ENCODE assay signal across 31 cellular contexts in genomic region chr2:99845291-99845690, GRCh38.
"Had no signal": no experiment of that assay in that cellular context is flagged by ENCODE, and none has a peak within 500 bp of the region (broad histone marks: within the 10 kb centered on the region; RNA-seq: fewer than 3 reads in every experiment).

No MANE protein-coding gene starts in this region.

- DNase-seq: activated B cell treated with CpG ODN at 0.5 μM for 24 hours; activated CD4-positive, alpha-beta memory T cell treated with anti-CD3 and anti-CD28 coated beads, Interleukin-2, amount 10 ng/mL, durations not matched to agents 7 days and 5 days; activated CD4-positive, alpha-beta T cell treated with anti-CD3 and anti-CD28 coated beads for 48 hours; activated CD4-positive, CD25-positive, alpha-beta regulatory T cell treated with anti-CD3 and anti-CD28 coated beads, Interleukin-2, amount 50 U/mL, for 72 hours; activated CD8-positive, alpha-beta memory T cell treated with anti-CD3 and anti-CD28 coated beads for 24 hours; activated CD8-positive, alpha-beta memory T cell treated with anti-CD3 and anti-CD28 coated beads, Interleukin-2, amount 10 ng/mL, durations not matched to agents 7 days and 5 days; activated CD8-positive, alpha-beta memory T cell treated with anti-CD3 and anti-CD28 coated beads, Interleukin-2, amount 50 U/mL, for 48 hours; activated effector memory CD4-positive, alpha-beta T cell treated with Interleukin-2 at 50 U/mL for 16 hours; activated naive CD4-positive, alpha-beta T cell treated with anti-CD3 and anti-CD28 coated beads, Interleukin-2, amount 10 ng/mL, durations not matched to agents 7 days and 5 days; activated naive CD8-positive, alpha-beta T cell treated with anti-CD3 and anti-CD28 coated beads, Interleukin-2, amount 50 U/mL, for 24 hours; activated T-cell treated with anti-CD3 and anti-CD28 coated beads, Interleukin-2, amount 50 U/mL, for 48 hours; anterior cingulate cortex; Karpas-422; KBM-7; NCI-H1105; NCI-H1417 treated with DMSO at 0.1 percent for 48 hours; NCI-H1694; NCI-H1930; NCI-H2081 treated with DMSO at 0.1 percent for 48 hours; NCI-H2171; NCI-H510A; NCI-H526; NCI-H748 treated with DMSO at 0.1 percent for 48 hours; NK-92 treated with Interleukin-12 subunit alpha and Interleukin-12 subunit beta, amount 100 ng/mL, for 24 hours; PC-3; Peyer's patch; SIG-M5; T1000 had no signal

- H3K36me3 ChIP-seq: cardiac muscle cell, Peyer's patch had no signal

- ATAC-seq: activated CD8-positive, alpha-beta memory T cell treated with anti-CD3 and anti-CD28 coated beads, Interleukin-2, amount 10 ng/mL, durations not matched to agents 7 days and 5 days; activated naive CD8-positive, alpha-beta T cell treated with anti-CD3 and anti-CD28 coated beads, Interleukin-2, amount 50 U/mL, for 24 hours; PC-3; Right ventricle myocardium inferior had no signal

- H3K27me3 ChIP-seq: cardiac muscle cell, Peyer's patch had no signal

- H3K27ac ChIP-seq: cardiac muscle cell, Peyer's patch, RWPE1 had no signal

- H3K4me3 ChIP-seq: cardiac muscle cell, Peyer's patch had no signal

- H3K4me1 ChIP-seq: Peyer's patch had no signal

- H3K9me3 ChIP-seq: Peyer's patch had no signal
